ENCODE assay signal across 30 cellular contexts in the genomic region with DNA sequence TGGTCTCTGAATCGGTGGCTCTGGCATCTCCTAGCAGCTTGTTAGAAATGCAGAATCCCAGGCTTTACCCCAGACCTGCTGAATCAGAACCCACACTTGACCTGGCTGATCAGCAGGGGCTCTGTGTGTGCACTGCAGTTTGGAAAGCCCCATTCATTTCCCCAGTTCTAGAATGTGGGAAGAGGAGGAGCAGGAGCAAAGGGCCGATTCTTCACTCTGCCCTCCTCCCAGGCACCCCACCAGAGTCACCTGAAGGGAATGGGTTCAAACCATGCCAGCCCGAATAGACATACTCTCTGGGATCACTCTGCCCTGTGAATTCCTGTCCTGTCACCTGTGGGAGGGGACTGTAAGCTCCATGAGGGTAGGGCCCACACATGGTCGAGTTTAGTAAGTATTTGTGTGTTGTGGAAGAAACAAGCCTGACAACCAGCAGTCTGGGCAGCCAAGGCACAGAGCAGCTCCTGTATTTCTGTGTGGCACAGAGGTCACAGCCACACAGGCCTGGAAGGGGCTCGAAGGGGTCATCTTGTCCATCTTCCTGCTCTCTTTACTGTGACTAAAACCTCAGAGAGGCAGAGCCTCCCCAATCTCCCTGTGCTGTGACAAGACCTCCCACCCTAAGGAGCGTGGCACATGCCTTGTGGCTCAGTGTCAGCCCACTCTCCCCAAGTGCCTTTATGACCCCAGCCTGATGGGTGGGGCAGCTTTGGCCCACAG. TPM values are rescaled to one million over a fixed set of nuclear protein-coding genes. Genes with fewer than 3 reads are reported as not detected.
DNase-seq lines count a peak whose midpoint lies in the region; ATAC-seq, FAIRE-seq and TF ChIP-seq lines count a peak whose summit lies in the region.
"Had no signal": no experiment of that assay in that cellular context is flagged by ENCODE, and none has a peak within 500 bp of the region (broad histone marks: within the 10 kb centered on the region; RNA-seq: fewer than 3 reads in every experiment).

No MANE protein-coding gene starts in this region.

- TF ChIP-seq CTCF in HepG2 (CRISPR knock-in tag; IDR thresholded peaks at IDR 0.05): no peak
- no peak for TF ChIP-seq CTCF in right lobe of liver (IDR thresholded peaks at IDR 0.05)
- TF ChIP-seq CTCF in H1 (IDR thresholded peaks at IDR 0.05; ENCODE audit: control extremely low read depth in 1 of 3, insufficient read depth in 1 of 3, low read depth in 1 of 3, low read length in 3 of 3): no peak
- TF ChIP-seq CTCF in transverse colon (IDR thresholded peaks at IDR 0.05): no peak

- H3K23me2 ChIP-seq in H1 (ENCODE audit: low read depth, low read length): no peaks in the 10 kb centered on the region

- WGBS in HepG2 (ENCODE audit: low lambda C conversion rate): 73% methylated on average over 4 of the region's 6 CpGs
- WGBS in right lobe of liver (ENCODE audit: insufficient coverage, low coverage, low lambda C conversion rate, missing lambda C conversion rate): 55% methylated on average over 2 of the region's 6 CpGs
- 83% methylated on average over 6 of the region's 6 CpGs; no CpG with 5 or more reads in 1 of the 2 experiments for WGBS in H1 (ENCODE audit: extremely low coverage in 1 of 2, insufficient coverage in 1 of 2, insufficient read length in 1 of 2, insufficient replicate concordance in 2 of 2, low coverage in 1 of 2, low lambda C conversion rate in 2 of 2, missing lambda C conversion rate in 1 of 2), 2 experiments
- 70% methylated on average over 6 of the region's 6 CpGs; no CpG with 5 or more reads in 1 of the 2 donors for WGBS in transverse colon (ENCODE audit: low coverage in 1 of 2), 2 donors

- 0 out of 6 replicates have a peak overlapping the region, but pooled peaks of 1 of the 3 experiments have one; percentile 14 for H3K4me3 ChIP-seq in HepG2 (replicated peaks in 1 of 3; ENCODE audit: insufficient read depth in 1 of 3, low read depth in 2 of 3, low read length in 3 of 3)
- H3K4me3 ChIP-seq in right lobe of liver: no peak overlapping the region
- H3K4me3 ChIP-seq in H1 (ENCODE audit: extremely low read depth in 1 of 4, insufficient read depth in 2 of 4, low read depth in 3 of 4, low read length in 4 of 4): no peak overlapping the region
- no peak overlapping the region for H3K4me3 ChIP-seq in transverse colon
- H3K4me3 ChIP-seq: adrenal gland, colonic mucosa, HAP-1, SJSA1, skin epidermis had no signal

- peak overlapping the region; percentile 20 for H4K91ac ChIP-seq in H1 (replicated peaks; ENCODE audit: insufficient read length, low read length)

- H3K56ac ChIP-seq in H1 (replicated peaks; ENCODE audit: insufficient read length, low read depth, low read length): no peak overlapping the region

- H3K9ac ChIP-seq in HepG2 (ENCODE audit: insufficient read depth, low read depth, low read length): peak overlapping the region; percentile 33
- no peak overlapping the region for H3K9ac ChIP-seq in H1 (replicated peaks in 1 of 4; ENCODE audit: extremely low read depth in 1 of 4, low read depth in 3 of 4, low read length in 3 of 4)

- H3K4me1 ChIP-seq in HepG2 (ENCODE audit: insufficient read depth, low read length): peaks cover 64% of the 10 kb centered on the region
- no peaks in the 10 kb centered on the region for H3K4me1 ChIP-seq in right lobe of liver
- H3K4me1 ChIP-seq in H1 (replicated peaks in 1 of 4; ENCODE audit: control insufficient read depth in 3 of 4, insufficient read depth in 4 of 4, low read length in 3 of 4): peaks cover 0 to 33% (median 18%) of the 10 kb centered on the region in 4 experiments; a peak in 5 of 7 replicates
- peaks cover 0 to 5% (median 0%) of the 10 kb centered on the region in 4 donors for H3K4me1 ChIP-seq in transverse colon
- H3K4me1 ChIP-seq: adrenal gland, colonic mucosa, HAP-1, SJSA1 had no signal

- H2AFZ ChIP-seq in HepG2 (ENCODE audit: low read length) (no peak overlapping the region), H1 (ENCODE audit: low read length) (no peak overlapping the region)

- TF ChIP-seq EP300 in HepG2 (IDR thresholded peaks at IDR 0.05; ENCODE audit: low read depth in 2 of 2, low read length in 2 of 2): no peak
- no peak for TF ChIP-seq EP300 in HepG2 (CRISPR knock-in tag; IDR thresholded peaks at IDR 0.05; ENCODE audit: borderline replicate concordance)
- no peak for TF ChIP-seq EP300 in H1 (IDR thresholded peaks at IDR 0.05; ENCODE audit: borderline replicate concordance in 1 of 2, low read depth in 2 of 2, low read length in 2 of 2)
- TF ChIP-seq EP300 in transverse colon (IDR thresholded peaks at IDR 0.05; ENCODE audit: low read depth): no peak

- ATAC-seq in HepG2: peak; percentile 1; the same call in 1 of the 3 replicates
- no peak for ATAC-seq in right lobe of liver
- peak; percentile 25 for ATAC-seq in sciatic nerve
- ATAC-seq: effector memory CD8-positive, alpha-beta T cell; Panc1 had no signal

- peak overlapping the region; percentile 99; the same call in 1 of the 2 replicates for H2BK12ac ChIP-seq in H1 (ENCODE audit: low read depth, low read length)

- H3K9me3 ChIP-seq in HepG2 (ENCODE audit: low read length) (no peaks in the 10 kb centered on the region), right lobe of liver (no peaks in the 10 kb centered on the region), H1 (ENCODE audit: insufficient read depth in 2 of 2, low read depth in 1 of 2, low read length in 1 of 2) (no peaks in the 10 kb centered on the region), transverse colon (no peaks in the 10 kb centered on the region)
- H3K9me3 ChIP-seq: adrenal gland, colonic mucosa, HAP-1, SJSA1 had no signal

- DNase-seq in HepG2 (ENCODE audit: low spot score) (no peak), right lobe of liver (no peak), H1 (ENCODE audit: low read depth in 1 of 2, low spot score in 2 of 2) (peak in 1 of 2 experiments; percentile 39), sciatic nerve (ENCODE audit: low spot score) (no peak), transverse colon (no peak), SK-N-DZ (ENCODE audit: low spot score) (no peak), H4 (ENCODE audit: low spot score) (no peak)
- DNase-seq: activated CD4-positive, alpha-beta memory T cell treated with anti-CD3 and anti-CD28 coated beads, Interleukin-2, amount 10 ng/mL, durations not matched to agents 7 days and 5 days; activated T-cell treated with anti-CD3 and anti-CD28 coated beads, Interleukin-2, amount 50 U/mL, for 1 hour; colonic mucosa; DND-41; effector memory CD8-positive, alpha-beta T cell; erythroblast; IMR-90; NCI-H1092; NCI-H1694 treated with DMSO at 0.1 percent for 48 hours; NCI-H2171; NCI-H524 treated with DMSO at 0.1 percent for 48 hours; stimulated activated CD4-positive, alpha-beta T cell treated with anti-CD3 and anti-CD28 coated beads, Interleukin-1b, Interleukin-23, amount 100 ng/mL, for 48 hours; T-helper 1 cell had no signal

- no peaks in the 10 kb centered on the region for H4K20me1 ChIP-seq in HepG2 (ENCODE audit: insufficient read depth, low read length)
- no peaks in the 10 kb centered on the region for H4K20me1 ChIP-seq in H1 (replicated peaks in 1 of 2; ENCODE audit: control insufficient read depth in 1 of 2, insufficient read depth in 2 of 2, low read length in 2 of 2)

- H2BK5ac ChIP-seq in H1 (ENCODE audit: low read depth, low read length): no peak overlapping the region; the same call in 1 of the 2 replicates

- intact Hi-C loops in HepG2 (cut with micrococcal nuclease; ENCODE audit: unreplicated experiment): loop anchor here (1.0 to 5.0 kb wide), 3 partner anchors 13 to 129 kb away; a partner anchor contains a TSS
- intact Hi-C loops in right lobe of liver (cut with DNase I): loop anchor here in 1 of 2 donors (10.0 kb wide), 1 partner anchor 47 kb away; a partner anchor contains a TSS
- intact Hi-C loops in sciatic nerve (cut with DNase I): no loop called here
- intact Hi-C loops in transverse colon (cut with DNase I; ENCODE audit: low total_unique reads): no loop called here

- CTCF ChIA-PET in HepG2 (lab: Yijun Ruan, JAX; ENCODE audit: low intra/inter-chr PET ratio, low total read pairs) (interaction anchor here (1.2 kb wide), 1 partner anchor 13 kb away, joined by 5 read pairs; no protein-coding TSS in a partner anchor), H1 (lab: Charles Lee; ENCODE audit: partially characterized antibody) (interaction anchor here (0.7 to 4.6 kb wide), 9 partner anchors 10 to 84 kb away, joined by 3 to 28 read pairs (median 4); a partner anchor contains a TSS)

- H3K18ac ChIP-seq in H1 (ENCODE audit: extremely low read depth, low read length): peak overlapping the region; percentile 61

- H3K23ac ChIP-seq in H1 (ENCODE audit: insufficient read length): no peak overlapping the region

- H3K4ac ChIP-seq in H1 (replicated peaks; ENCODE audit: insufficient read length, low read depth, low read length): no peak overlapping the region

- H3K27me3 ChIP-seq in HepG2 (ENCODE audit: control insufficient read depth in 1 of 2, insufficient read depth in 2 of 2, low read length in 2 of 2) (no peaks in the 10 kb centered on the region), right lobe of liver (no peaks in the 10 kb centered on the region), H1 (replicated peaks in 1 of 4; ENCODE audit: control insufficient read depth in 3 of 4, extremely low read depth in 1 of 4, insufficient read depth in 3 of 4, low read length in 3 of 4) (0 out of 7 replicates have a peak, but pooled peaks cover 0 to 3% (median 0%) of the 10 kb centered on the region in 4 experiments), transverse colon (no peaks in the 10 kb centered on the region)
- H3K27me3 ChIP-seq: adrenal gland, colonic mucosa, SJSA1 had no signal

- POLR2A ChIA-PET in HepG2 (lab: Yijun Ruan, JAX) (interaction anchor here (1.1 to 2.7 kb wide), 8 partner anchors 8 to 131 kb away, joined by 4 to 18 read pairs (median 5); a partner anchor contains a TSS), H1 (lab: Charles Lee; ENCODE audit: partially characterized antibody) (interaction anchor here (0.7 kb wide), 1 partner anchor 15 kb away, joined by 3 read pairs; no protein-coding TSS in a partner anchor)

- no peak overlapping the region for H4K5ac ChIP-seq in H1 (ENCODE audit: insufficient read length, low read depth, low read length)

- H3K27ac ChIP-seq in HepG2 (ENCODE audit: extremely low read length, insufficient read depth, low read length) (peak overlapping the region; percentile 97), right lobe of liver (no peak overlapping the region), H1 (ENCODE audit: low read depth, low read length) (no peak overlapping the region), transverse colon (no peak overlapping the region)
- H3K27ac ChIP-seq: adrenal gland, colonic mucosa, SJSA1 had no signal

- H2BK15ac ChIP-seq in H1 (ENCODE audit: low read length): peak overlapping the region; percentile 83; the same call in 1 of the 2 replicates

- H2AK5ac ChIP-seq in H1 (ENCODE audit: low read depth, low read length): peak overlapping the region; percentile 26; the same call in 1 of the 2 replicates

- no peaks in the 10 kb centered on the region for H3K79me1 ChIP-seq in H1 (ENCODE audit: low read depth, low read length)

- in situ Hi-C loops in HepG2 (cut with HindIII; ENCODE audit: extremely low pct_ligation_motif_present, low pct_unique_long_range_greater_than_20kb): no loop called here
- in situ Hi-C loops in transverse colon (cut with MboI; ENCODE audit: low pct_ligation_motif_present in 1 of 4, low pct_unique_long_range_greater_than_20kb in 1 of 4, low sequenced_read_pairs in 3 of 4): no loop called here

- no peaks in the 10 kb centered on the region for H3K36me3 ChIP-seq in HepG2 (replicated peaks in 1 of 2; ENCODE audit: control insufficient read depth in 1 of 2, insufficient read depth in 2 of 2, low read length in 2 of 2)
- no peaks in the 10 kb centered on the region for H3K36me3 ChIP-seq in right lobe of liver
- H3K36me3 ChIP-seq in H1 (ENCODE audit: control insufficient read depth in 2 of 4, insufficient read depth in 4 of 4, low read length in 3 of 4): no peaks in the 10 kb centered on the region
- H3K36me3 ChIP-seq in transverse colon: no peaks in the 10 kb centered on the region
- H3K36me3 ChIP-seq: adrenal gland, colonic mucosa, HAP-1, SJSA1 had no signal

- TF ChIP-seq RAD21 in HepG2 (CRISPR knock-in tag; IDR thresholded peaks at IDR 0.05) (no peak), H1 (IDR thresholded peaks at IDR 0.05 in 1 of 2, conservative IDR thresholded peaks at IDR 0.05 in 1 of 2; ENCODE audit: low read depth in 2 of 2, low read length in 2 of 2) (no peak)

- H3K4me2 ChIP-seq in HepG2 (ENCODE audit: low read depth, low read length): peak overlapping the region; percentile 68
- H3K4me2 ChIP-seq in H1 (ENCODE audit: insufficient read depth in 1 of 2, low read depth in 2 of 2, low read length in 2 of 2): no peak overlapping the region

- FAIRE-seq in HepG2 (lab: Jason Lieb, UNC): no peak
- FAIRE-seq in H1 (lab: Jason Lieb, UNC): no peak
- FAIRE-seq: GM18507, TTC549 had no signal

- H2BK120ac ChIP-seq in H1 (replicated peaks; ENCODE audit: low read depth, low read length): no peak overlapping the region

- no peak overlapping the region for H3K14ac ChIP-seq in H1 (ENCODE audit: insufficient read length)

- TSS peak; percentile 73 for BruUV-seq in HepG2 (replicated peaks; lab: Mats Ljungman, UMichigan)

- 0 out of 2 replicates have a peak overlapping the region, but pooled peaks have one; percentile 55 for H2BK20ac ChIP-seq in H1 (ENCODE audit: low read length)

- H4K8ac ChIP-seq in H1 (ENCODE audit: extremely low read depth, insufficient read depth, low read length): no peak overlapping the region

- no peak for TF ChIP-seq POLR2A in HepG2 (IDR thresholded peaks at IDR 0.05; ENCODE audit: insufficient read depth in 1 of 2, low read depth in 2 of 2, low read length in 2 of 2)
- no peak for TF ChIP-seq POLR2A in right lobe of liver (IDR thresholded peaks at IDR 0.05)
- no peak for TF ChIP-seq POLR2A in H1 (IDR thresholded peaks at IDR 0.05; ENCODE audit: control extremely low read depth in 1 of 2, low read depth in 2 of 2, low read length in 2 of 2)
- no peak for TF ChIP-seq POLR2A in transverse colon (IDR thresholded peaks at IDR 0.05)

- no peaks in the 10 kb centered on the region for H3K79me2 ChIP-seq in HepG2 (ENCODE audit: insufficient read depth, low read length)
- H3K79me2 ChIP-seq in H1 (ENCODE audit: control insufficient read depth in 1 of 2, insufficient read depth in 2 of 2, low read length in 2 of 2): no peaks in the 10 kb centered on the region

RNA-seq across cellular contexts. Expression of a gene that starts 29.0 kb away (rescaled TPM):
- total RNA-seq in HepG2 (2016; rRNA removed; fragmentation: Illumina TruSeq; extraction: Trizol): not detected in 2 replicates
- total RNA-seq in HepG2 (2016; cell fraction: cytosol; rRNA removed; fragmentation: Illumina TruSeq; extraction: Trizol; ENCODE audit: low read depth): not detected in 2 replicates
- not detected in 2 replicates for total RNA-seq in HepG2 (2016; cell fraction: insoluble cytoplasmic fraction; rRNA removed; fragmentation: Illumina TruSeq; extraction: Trizol)
- total RNA-seq in HepG2 (2016; cell fraction: membrane; rRNA removed; fragmentation: Illumina TruSeq; extraction: Trizol): not detected in 2 replicates
- total RNA-seq in HepG2 (2016; cell fraction: nucleus; rRNA removed; fragmentation: Illumina TruSeq; extraction: Trizol): 0.62 TPM in 1 of 2 replicates, not detected in the other
- 0.04 and 0.26 TPM in 2 replicates for polyA plus RNA-seq in HepG2 (2011; rRNA removed)
- polyA plus RNA-seq in HepG2 (2011; cell fraction: cytosol; rRNA removed): 0.08 TPM in 2 replicates
- 0.74 and 1.2 TPM in 2 replicates for polyA plus RNA-seq in HepG2 (2011; cell fraction: nucleus; rRNA removed)
- polyA plus RNA-seq in HepG2 (2012): not detected in 2 replicates
- not detected in 2 replicates for polyA plus RNA-seq in HepG2 (2016; cell fraction: cytosol; fragmentation: Illumina TruSeq; extraction: Trizol; ENCODE audit: low read depth)
- not detected in 2 replicates for polyA plus RNA-seq in HepG2 (2016; cell fraction: insoluble cytoplasmic fraction; fragmentation: Illumina TruSeq; extraction: Trizol; ENCODE audit: low read depth)
- not detected in 2 replicates for polyA plus RNA-seq in HepG2 (2016; cell fraction: membrane; fragmentation: Illumina TruSeq; extraction: Trizol; ENCODE audit: low read depth)
- polyA plus RNA-seq in HepG2 (2016; cell fraction: nucleus; fragmentation: Illumina TruSeq; extraction: Trizol; ENCODE audit: insufficient read depth, low read depth): not detected in 2 replicates
- not detected in 2 replicates for polyA minus RNA-seq in HepG2 (2011; rRNA and poly(A)+ RNA removed; ENCODE audit: low replicate concordance)
- polyA minus RNA-seq in HepG2 (2011; cell fraction: cytosol; rRNA and poly(A)+ RNA removed): not detected in 2 replicates
- 0.62 TPM in 1 of 2 replicates, not detected in the other for polyA minus RNA-seq in HepG2 (2011; cell fraction: nucleus; rRNA and poly(A)+ RNA removed)
- 1 to 10 TPM in 1 of 6 experiments, under 1 TPM in 2, not detected in 3; 0.29 to 1.0 (median 0.60) TPM for total RNA-seq in right lobe of liver
- total RNA-seq in H1 (2021; fragmentation: NEBNext Ultra II Directional; extraction: Animal tissue kit (Norgen Biotek cat#: 25700)): not detected in 2 replicates
- polyA plus RNA-seq in H1 (2011; rRNA removed): 0.16 and 0.18 TPM in 2 replicates
- polyA plus RNA-seq in H1 (2011; cell fraction: cytosol; rRNA removed): 0.45 TPM
- polyA plus RNA-seq in H1 (2011; cell fraction: nucleus; rRNA removed): 1.0 TPM
- polyA plus RNA-seq in H1 (2012, experiment 1 of 2): 0.11 to 0.64 TPM (median 0.47 TPM) in 3 of 4 replicates, not detected in the other
- polyA plus RNA-seq in H1 (2012, experiment 2 of 2): not detected
- 0.08 TPM for polyA plus RNA-seq in H1 (2013, experiment 1 of 2)
- 0.24 TPM for polyA plus RNA-seq in H1 (2013, experiment 2 of 2)
- 0.50 TPM in 1 of 2 replicates, not detected in the other for polyA minus RNA-seq in H1 (2011; rRNA and poly(A)+ RNA removed)
- polyA minus RNA-seq in H1 (2011; cell fraction: cytosol; rRNA and poly(A)+ RNA removed): not detected
- not detected for polyA minus RNA-seq in H1 (2011; cell fraction: nucleus; rRNA and poly(A)+ RNA removed)
- total RNA-seq in sciatic nerve: not detected
- under 1 TPM in 1 of 4 donors, not detected in 3; 0.27 TPM for total RNA-seq in transverse colon
- 0.19 TPM in 1 of 2 replicates, not detected in the other for polyA plus RNA-seq in SK-N-DZ (2014; cell fraction: cytosol; rRNA removed)
- 1.1 TPM in 1 of 2 replicates, not detected in the other for polyA plus RNA-seq in SK-N-DZ (2014; cell fraction: nucleus; rRNA removed)
- total RNA-seq in H4 (2014; rRNA removed; shearing (Covaris generic)): not detected in 2 replicates
- total RNA-seq: IMR-90, kidney epithelial cell, SJSA1 had no signal
- polyA plus RNA-seq: CD14-positive monocyte, IMR-90 had no signal

RNA-seq across cellular contexts. Expression of a gene that starts 41.4 kb away (rescaled TPM):
- total RNA-seq in HepG2 (2016; rRNA removed; fragmentation: Illumina TruSeq; extraction: Trizol) (0.22 TPM in 1 of 2 replicates, not detected in the other), right lobe of liver (1 to 10 TPM; 1.2 to 2.5 (median 1.6) TPM), sciatic nerve (3.1 TPM), transverse colon (10 to 100 TPM in 2 of 4 donors, 1 to 10 TPM in 1, under 1 TPM in 1; 0.27 to 33.3 (median 13.6) TPM)
- total RNA-seq in HepG2 (2016; cell fraction: cytosol; rRNA removed; fragmentation: Illumina TruSeq; extraction: Trizol; ENCODE audit: low read depth): not detected in 2 replicates
- 0.19 TPM in 1 of 2 replicates, not detected in the other for total RNA-seq in HepG2 (2016; cell fraction: insoluble cytoplasmic fraction; rRNA removed; fragmentation: Illumina TruSeq; extraction: Trizol)
- total RNA-seq in HepG2 (2016; cell fraction: membrane; rRNA removed; fragmentation: Illumina TruSeq; extraction: Trizol): 0.31 and 0.34 TPM in 2 replicates
- not detected in 2 replicates for total RNA-seq in HepG2 (2016; cell fraction: nucleus; rRNA removed; fragmentation: Illumina TruSeq; extraction: Trizol)
- polyA plus RNA-seq in HepG2 (2011; rRNA removed) (0.51 and 0.68 TPM in 2 replicates), H1 (2011; rRNA removed) (0.06 and 0.09 TPM in 2 replicates)
- polyA plus RNA-seq in HepG2 (2011; cell fraction: cytosol; rRNA removed): 0.09 and 0.26 TPM in 2 replicates
- polyA plus RNA-seq in HepG2 (2011; cell fraction: nucleus; rRNA removed): 1.6 and 2.5 TPM in 2 replicates
- polyA plus RNA-seq in HepG2 (2012): 0.43 and 0.89 TPM in 2 replicates
- polyA plus RNA-seq in HepG2 (2016; cell fraction: cytosol; fragmentation: Illumina TruSeq; extraction: Trizol; ENCODE audit: low read depth): 0.42 TPM in 1 of 2 replicates, not detected in the other
- 0.41 TPM in 1 of 2 replicates, not detected in the other for polyA plus RNA-seq in HepG2 (2016; cell fraction: insoluble cytoplasmic fraction; fragmentation: Illumina TruSeq; extraction: Trizol; ENCODE audit: low read depth)
- 0.27 and 0.39 TPM in 2 replicates for polyA plus RNA-seq in HepG2 (2016; cell fraction: membrane; fragmentation: Illumina TruSeq; extraction: Trizol; ENCODE audit: low read depth)
- polyA plus RNA-seq in HepG2 (2016; cell fraction: nucleus; fragmentation: Illumina TruSeq; extraction: Trizol; ENCODE audit: insufficient read depth, low read depth): not detected in 2 replicates
- 0.30 TPM in 1 of 2 replicates, not detected in the other for polyA minus RNA-seq in HepG2 (2011; rRNA and poly(A)+ RNA removed; ENCODE audit: low replicate concordance)
- polyA minus RNA-seq in HepG2 (2011; cell fraction: cytosol; rRNA and poly(A)+ RNA removed): not detected in 2 replicates
- polyA minus RNA-seq in HepG2 (2011; cell fraction: nucleus; rRNA and poly(A)+ RNA removed): 1.4 and 2.0 TPM in 2 replicates
- not detected in 2 replicates for total RNA-seq in H1 (2021; fragmentation: NEBNext Ultra II Directional; extraction: Animal tissue kit (Norgen Biotek cat#: 25700))
- polyA plus RNA-seq in H1 (2011; cell fraction: cytosol; rRNA removed): 0.47 TPM
- polyA plus RNA-seq in H1 (2011; cell fraction: nucleus; rRNA removed): 0.63 TPM
- polyA plus RNA-seq in H1 (2012, experiment 1 of 2): 0.17 to 0.50 TPM in 2 of 4 replicates, not detected in the others
- not detected for polyA plus RNA-seq in H1 (2012, experiment 2 of 2)
- polyA plus RNA-seq in H1 (2013, experiment 1 of 2): 0.34 TPM
- polyA plus RNA-seq in H1 (2013, experiment 2 of 2): 0.40 TPM
- 0.19 TPM in 1 of 2 replicates, not detected in the other for polyA minus RNA-seq in H1 (2011; rRNA and poly(A)+ RNA removed)
- polyA minus RNA-seq in H1 (2011; cell fraction: cytosol; rRNA and poly(A)+ RNA removed): not detected
- polyA minus RNA-seq in H1 (2011; cell fraction: nucleus; rRNA and poly(A)+ RNA removed): not detected
- polyA plus RNA-seq in SK-N-DZ (2014; cell fraction: cytosol; rRNA removed): 0.65 and 0.70 TPM in 2 replicates
- polyA plus RNA-seq in SK-N-DZ (2014; cell fraction: nucleus; rRNA removed): 2.4 TPM in 1 of 2 replicates, not detected in the other
- total RNA-seq in H4 (2014; rRNA removed; shearing (Covaris generic)): not detected in 2 replicates

RNA-seq across cellular contexts. Expression of a gene that starts 46.3 kb away (rescaled TPM):
- total RNA-seq in HepG2 (2016; rRNA removed; fragmentation: Illumina TruSeq; extraction: Trizol) (not detected in 2 replicates), right lobe of liver (under 1 TPM in 2 of 6 experiments, not detected in 4; 0.19 to 0.68 TPM), sciatic nerve (0.13 TPM), transverse colon (under 1 TPM in 1 of 4 donors, not detected in 3; 0.27 TPM)
- not detected in 2 replicates for total RNA-seq in HepG2 (2016; cell fraction: cytosol; rRNA removed; fragmentation: Illumina TruSeq; extraction: Trizol; ENCODE audit: low read depth)
- total RNA-seq in HepG2 (2016; cell fraction: insoluble cytoplasmic fraction; rRNA removed; fragmentation: Illumina TruSeq; extraction: Trizol): not detected in 2 replicates
- not detected in 2 replicates for total RNA-seq in HepG2 (2016; cell fraction: membrane; rRNA removed; fragmentation: Illumina TruSeq; extraction: Trizol)
- not detected in 2 replicates for total RNA-seq in HepG2 (2016; cell fraction: nucleus; rRNA removed; fragmentation: Illumina TruSeq; extraction: Trizol)
- polyA plus RNA-seq in HepG2 (2011; rRNA removed) (not detected in 2 replicates), H1 (2011; rRNA removed) (0.02 TPM in 1 of 2 replicates, not detected in the other)
- not detected in 2 replicates for polyA plus RNA-seq in HepG2 (2011; cell fraction: cytosol; rRNA removed)
- not detected in 2 replicates for polyA plus RNA-seq in HepG2 (2011; cell fraction: nucleus; rRNA removed)
- not detected in 2 replicates for polyA plus RNA-seq in HepG2 (2012)
- polyA plus RNA-seq in HepG2 (2016; cell fraction: cytosol; fragmentation: Illumina TruSeq; extraction: Trizol; ENCODE audit: low read depth): not detected in 2 replicates
- polyA plus RNA-seq in HepG2 (2016; cell fraction: insoluble cytoplasmic fraction; fragmentation: Illumina TruSeq; extraction: Trizol; ENCODE audit: low read depth): not detected in 2 replicates
- not detected in 2 replicates for polyA plus RNA-seq in HepG2 (2016; cell fraction: membrane; fragmentation: Illumina TruSeq; extraction: Trizol; ENCODE audit: low read depth)
- not detected in 2 replicates for polyA plus RNA-seq in HepG2 (2016; cell fraction: nucleus; fragmentation: Illumina TruSeq; extraction: Trizol; ENCODE audit: insufficient read depth, low read depth)
- polyA minus RNA-seq in HepG2 (2011; rRNA and poly(A)+ RNA removed; ENCODE audit: low replicate concordance): 0.12 TPM in 1 of 2 replicates, not detected in the other
- not detected in 2 replicates for polyA minus RNA-seq in HepG2 (2011; cell fraction: cytosol; rRNA and poly(A)+ RNA removed)
- polyA minus RNA-seq in HepG2 (2011; cell fraction: nucleus; rRNA and poly(A)+ RNA removed): not detected in 2 replicates
- total RNA-seq in H1 (2021; fragmentation: NEBNext Ultra II Directional; extraction: Animal tissue kit (Norgen Biotek cat#: 25700)): not detected in 2 replicates
- polyA plus RNA-seq in H1 (2011; cell fraction: cytosol; rRNA removed): not detected
- not detected for polyA plus RNA-seq in H1 (2011; cell fraction: nucleus; rRNA removed)
- polyA plus RNA-seq in H1 (2012, experiment 1 of 2): not detected in 4 replicates
- not detected for polyA plus RNA-seq in H1 (2012, experiment 2 of 2)
- not detected for polyA plus RNA-seq in H1 (2013, experiment 1 of 2)
- not detected for polyA plus RNA-seq in H1 (2013, experiment 2 of 2)
- polyA minus RNA-seq in H1 (2011; rRNA and poly(A)+ RNA removed): not detected in 2 replicates
- not detected for polyA minus RNA-seq in H1 (2011; cell fraction: cytosol; rRNA and poly(A)+ RNA removed)
- not detected for polyA minus RNA-seq in H1 (2011; cell fraction: nucleus; rRNA and poly(A)+ RNA removed)
- polyA plus RNA-seq in SK-N-DZ (2014; cell fraction: cytosol; rRNA removed): not detected in 2 replicates
- not detected in 2 replicates for polyA plus RNA-seq in SK-N-DZ (2014; cell fraction: nucleus; rRNA removed)
- not detected in 2 replicates for total RNA-seq in H4 (2014; rRNA removed; shearing (Covaris generic))
- total RNA-seq: activated CD4-positive, alpha-beta memory T cell treated with anti-CD3 and anti-CD28 coated beads, Interleukin-2, amount 10 ng/mL, durations not matched to agents 7 days and 5 days; colonic mucosa; IMR-90; kidney epithelial cell; posterior vena cava; SJSA1 had no signal
- polyA plus RNA-seq: CD14-positive monocyte, IMR-90 had no signal

Comparison
In these comparisons a context has a peak if more than half of its experiments do, and no peak if none do; other contexts are left out.
1. ATAC-seq: peak in HepG2 (single experiment) and sciatic nerve (single experiment); none in right lobe of liver (0 of 4).